In genomic region chr11:61832758-61833157, GRCh38 we compare ENCODE assay signal across 13 cellular contexts. TPM values are rescaled to one million over a fixed set of nuclear protein-coding genes. Genes with fewer than 3 reads are reported as not detected.
DNase-seq lines count a peak whose midpoint lies in the region; ATAC-seq and TF ChIP-seq lines count a peak whose summit lies in the region.
"Had no signal": no experiment of that assay in that cellular context is flagged by ENCODE, and none has a peak within 500 bp of the region (broad histone marks: within the 10 kb centered on the region; RNA-seq: fewer than 3 reads in every experiment).

No MANE protein-coding gene starts in this region.

- peaks cover 66% of the 10 kb centered on the region for H3K4me1 Mint-ChIP-seq in GM23338
- peaks cover 58% of the 10 kb centered on the region for H3K4me1 Mint-ChIP-seq in activated T-helper 2 cell treated with anti-CD3 and anti-CD28 coated beads, Interferon-gamma antibody, Interleukin-2, Interleukin-4, amounts not matched to agents 10 μg/mL and 5 μg/mL and 100 μg/mL, durations not matched to agents 14 hours and 24 hours and 36 hours (ENCODE audit: low read depth)
- H3K4me1 Mint-ChIP-seq in nephron progenitor cell: peaks cover 73% of the 10 kb centered on the region

- H4K20me1 ChIP-seq in GM23338 (replicated peaks; ENCODE audit: insufficient read depth): peaks cover 50% of the 10 kb centered on the region

- H3K4me2 ChIP-seq in GM23338: peak overlapping the region; percentile 100

- peak overlapping the region; percentile 97 for H3K27ac ChIP-seq in GM23338 (ENCODE audit: low read depth)
- H3K27ac ChIP-seq: esophagus squamous epithelium had no signal

- intact Hi-C loops in activated T-helper 2 cell treated with anti-CD3 and anti-CD28 coated beads, Interferon-gamma antibody, Interleukin-2, Interleukin-4, amounts not matched to agents 10 μg/mL and 5 μg/mL and 100 μg/mL, durations not matched to agents 14 hours and 24 hours and 36 hours (cut with micrococcal nuclease): loop anchor here (5.0 kb wide), 1 partner anchor 140 kb away; no protein-coding TSS in a partner anchor

- H3K27me3 ChIP-seq in GM23338 (ENCODE audit: insufficient read depth): no peaks in the 10 kb centered on the region

- H3K36me3 ChIP-seq in GM23338 (ENCODE audit: insufficient read depth): peaks cover 4% of the 10 kb centered on the region; the same call in 1 of the 2 replicates
- H3K36me3 ChIP-seq: esophagus squamous epithelium had no signal

- peaks cover 64% of the 10 kb centered on the region for H3K4me1 ChIP-seq in GM23338 (ENCODE audit: insufficient read depth)

- DNase-seq in GM23338 (ENCODE audit: low spot score) (no peak), NB4 (ENCODE audit: low read depth) (no peak), nephron progenitor cell (no peak), CD1c-positive myeloid dendritic cell (ENCODE audit: extremely low spot score) (no peak), superior temporal gyrus (ENCODE audit: extremely low spot score) (no peak)
- DNase-seq in activated T-helper 2 cell treated with anti-CD3 and anti-CD28 coated beads, Interferon-gamma antibody, Interleukin-2, Interleukin-4, amounts not matched to agents 10 μg/mL and 5 μg/mL and 100 μg/mL, durations not matched to agents 14 hours and 24 hours and 36 hours (ENCODE audit: low spot score): no peak
- DNase-seq in stimulated activated CD4-positive, alpha-beta T cell treated with anti-CD3 and anti-CD28 coated beads, Interleukin-15, amount 100 ng/mL, for 24 hours: no peak
- DNase-seq: activated CD4-positive, alpha-beta T cell treated with anti-CD3 and anti-CD28 coated beads, Interleukin-2, amount 50 U/mL, for 1 hour; Caco-2; esophagus squamous epithelium had no signal

- peaks cover 44% of the 10 kb centered on the region for H3F3A ChIP-seq in GM23338 (replicated peaks; ENCODE audit: low read depth)

- H3K79me2 ChIP-seq in GM23338 (replicated peaks; ENCODE audit: insufficient read depth): peaks cover 93% of the 10 kb centered on the region

- H3K9me3 Mint-ChIP-seq in GM23338: no peaks in the 10 kb centered on the region
- H3K9me3 Mint-ChIP-seq in activated T-helper 2 cell treated with anti-CD3 and anti-CD28 coated beads, Interferon-gamma antibody, Interleukin-2, Interleukin-4, amounts not matched to agents 10 μg/mL and 5 μg/mL and 100 μg/mL, durations not matched to agents 14 hours and 24 hours and 36 hours: no peaks in the 10 kb centered on the region
- no peaks in the 10 kb centered on the region for H3K9me3 Mint-ChIP-seq in nephron progenitor cell
- H3K9me3 Mint-ChIP-seq: activated naive CD4-positive, alpha-beta T cell treated with anti-CD3 and anti-CD28 coated beads for 36 hours had no signal

- H3K4me3 Mint-ChIP-seq in GM23338 (peak overlapping the region; percentile 53; the same call in 2 of the 3 replicates), nephron progenitor cell (peak overlapping the region; percentile 58)
- H3K4me3 Mint-ChIP-seq in activated T-helper 2 cell treated with anti-CD3 and anti-CD28 coated beads, Interferon-gamma antibody, Interleukin-2, Interleukin-4, amounts not matched to agents 10 μg/mL and 5 μg/mL and 100 μg/mL, durations not matched to agents 14 hours and 24 hours and 36 hours (ENCODE audit: low read depth): peak overlapping the region; percentile 78
- H3K4me3 Mint-ChIP-seq: activated naive CD4-positive, alpha-beta T cell treated with anti-CD3 and anti-CD28 coated beads for 36 hours had no signal

- no peak overlapping the region for H2AFZ ChIP-seq in GM23338

- peaks cover 19% of the 10 kb centered on the region for H3K27me3 Mint-ChIP-seq in GM23338 (ENCODE audit: insufficient read depth, low read depth, poor library complexity)
- no peaks in the 10 kb centered on the region for H3K27me3 Mint-ChIP-seq in activated T-helper 2 cell treated with anti-CD3 and anti-CD28 coated beads, Interferon-gamma antibody, Interleukin-2, Interleukin-4, amounts not matched to agents 10 μg/mL and 5 μg/mL and 100 μg/mL, durations not matched to agents 14 hours and 24 hours and 36 hours (ENCODE audit: low read depth)
- H3K27me3 Mint-ChIP-seq in nephron progenitor cell (ENCODE audit: low read depth, poor library complexity): no peaks in the 10 kb centered on the region

- peak overlapping the region; percentile 96 for H3K27ac Mint-ChIP-seq in GM23338
- H3K27ac Mint-ChIP-seq in activated T-helper 2 cell treated with anti-CD3 and anti-CD28 coated beads, Interferon-gamma antibody, Interleukin-2, Interleukin-4, amounts not matched to agents 10 μg/mL and 5 μg/mL and 100 μg/mL, durations not matched to agents 14 hours and 24 hours and 36 hours: peak overlapping the region; percentile 99
- H3K27ac Mint-ChIP-seq in nephron progenitor cell: peak overlapping the region; percentile 97

- no peaks in the 10 kb centered on the region for H3K9me2 ChIP-seq in GM23338 (ENCODE audit: insufficient read depth)

- no peak for TF ChIP-seq POLR2A in NB4 (IDR thresholded peaks at IDR 0.05; ENCODE audit: extremely low read depth, insufficient read length)

- ATAC-seq in GM23338 (no peak), GM18868 (IDR thresholded peaks at IDR 0.05; ENCODE audit: unreplicated experiment) (no peak)
- ATAC-seq: right cardiac atrium had no signal

- no peak for TF ChIP-seq CTCF in GM23338 (conservative IDR thresholded peaks at IDR 0.05; ENCODE audit: low read depth in 2 of 2)
- TF ChIP-seq CTCF in NB4 (IDR thresholded peaks at IDR 0.05; ENCODE audit: low read depth, low read length): no peak
- no peak for TF ChIP-seq CTCF in nephron progenitor cell (IDR thresholded peaks at IDR 0.05)

- H3K36me3 Mint-ChIP-seq in GM23338 (ENCODE audit: low read depth): peaks cover 42% of the 10 kb centered on the region
- H3K36me3 Mint-ChIP-seq in activated T-helper 2 cell treated with anti-CD3 and anti-CD28 coated beads, Interferon-gamma antibody, Interleukin-2, Interleukin-4, amounts not matched to agents 10 μg/mL and 5 μg/mL and 100 μg/mL, durations not matched to agents 14 hours and 24 hours and 36 hours (ENCODE audit: low read depth): peaks cover 64% of the 10 kb centered on the region
- peaks cover 44% of the 10 kb centered on the region for H3K36me3 Mint-ChIP-seq in nephron progenitor cell (ENCODE audit: low read depth)

- H3K4me3 ChIP-seq in GM23338 (no peak overlapping the region), NB4 (ENCODE audit: low read depth, low read length) (peak overlapping the region; percentile 4)
- H3K4me3 ChIP-seq: esophagus squamous epithelium had no signal

RNA-seq across cellular contexts. Expression of gene FADS2, which starts 4.7 kb away (rescaled TPM):
- 354 and 392 TPM in 2 replicates for total RNA-seq in GM23338 (2014; rRNA removed; shearing (Covaris generic))
- polyA plus RNA-seq in GM23338 (2016; fragmentation: Nextera tagmentation; extraction: Ambion mirVana): 124 and 126 TPM in 2 replicates
- 366 and 381 TPM in 2 replicates for total RNA-seq in activated T-helper 2 cell treated with anti-CD3 and anti-CD28 coated beads, Interferon-gamma antibody, Interleukin-2, Interleukin-4, amounts not matched to agents 10 μg/mL and 5 μg/mL and 100 μg/mL, durations not matched to agents 14 hours and 24 hours and 36 hours

RNA-seq across cellular contexts. Expression of gene FADS1, which starts 16.0 kb away (rescaled TPM):
- 103 and 119 TPM in 2 replicates for total RNA-seq in GM23338 (2014; rRNA removed; shearing (Covaris generic))
- polyA plus RNA-seq in GM23338 (2016; fragmentation: Nextera tagmentation; extraction: Ambion mirVana): 67.6 and 74.9 TPM in 2 replicates
- total RNA-seq in activated T-helper 2 cell treated with anti-CD3 and anti-CD28 coated beads, Interferon-gamma antibody, Interleukin-2, Interleukin-4, amounts not matched to agents 10 μg/mL and 5 μg/mL and 100 μg/mL, durations not matched to agents 14 hours and 24 hours and 36 hours: 114 and 116 TPM in 2 replicates

RNA-seq across cellular contexts. Expression of gene FEN1, which starts 40.0 kb away (rescaled TPM):
- total RNA-seq in GM23338 (2014; rRNA removed; shearing (Covaris generic)): 89.0 and 96.3 TPM in 2 replicates
- 78.8 and 85.1 TPM in 2 replicates for polyA plus RNA-seq in GM23338 (2016; fragmentation: Nextera tagmentation; extraction: Ambion mirVana)
- total RNA-seq in activated T-helper 2 cell treated with anti-CD3 and anti-CD28 coated beads, Interferon-gamma antibody, Interleukin-2, Interleukin-4, amounts not matched to agents 10 μg/mL and 5 μg/mL and 100 μg/mL, durations not matched to agents 14 hours and 24 hours and 36 hours: 130 and 131 TPM in 2 replicates

RNA-seq across cellular contexts. Expression of gene TMEM258, which starts 40.4 kb away (rescaled TPM):
- total RNA-seq in GM23338 (2014; rRNA removed; shearing (Covaris generic)): 71.3 and 73.3 TPM in 2 replicates
- 519 and 553 TPM in 2 replicates for polyA plus RNA-seq in GM23338 (2016; fragmentation: Nextera tagmentation; extraction: Ambion mirVana)
- total RNA-seq in activated T-helper 2 cell treated with anti-CD3 and anti-CD28 coated beads, Interferon-gamma antibody, Interleukin-2, Interleukin-4, amounts not matched to agents 10 μg/mL and 5 μg/mL and 100 μg/mL, durations not matched to agents 14 hours and 24 hours and 36 hours: 187 and 192 TPM in 2 replicates

RNA-seq across cellular contexts. Expression of gene FADS3, which starts 58.6 kb away (rescaled TPM):
- 73.5 and 91.4 TPM in 2 replicates for total RNA-seq in GM23338 (2014; rRNA removed; shearing (Covaris generic))
- polyA plus RNA-seq in GM23338 (2016; fragmentation: Nextera tagmentation; extraction: Ambion mirVana): 44.4 and 44.6 TPM in 2 replicates
- 22.1 and 24.1 TPM in 2 replicates for total RNA-seq in activated T-helper 2 cell treated with anti-CD3 and anti-CD28 coated beads, Interferon-gamma antibody, Interleukin-2, Interleukin-4, amounts not matched to agents 10 μg/mL and 5 μg/mL and 100 μg/mL, durations not matched to agents 14 hours and 24 hours and 36 hours
